Comparison of ENCODE assay signal across 1 cellular context in genomic region chr6:31762356-31762755, GRCh38.
TF ChIP-seq lines count a peak whose summit lies in the region.

TSS of gene SAPCD1 (plus strand) at chr6:31762656. CDS start at chr6:31763055, 399 bp downstream.

TF ChIP-seq in HCT116, 20 proteins besides CTCF, POLR2A, EP300 and RAD21 (continued from another document):
- no peak for TF ChIP-seq ZBTB33 (IDR thresholded peaks at IDR 0.05; ENCODE audit: extremely low read depth, insufficient replicate concordance, low read length)
- TF ChIP-seq ATF3 (IDR thresholded peaks at IDR 0.05): no peak
- TF ChIP-seq SP1 (IDR thresholded peaks at IDR 0.05; ENCODE audit: low read depth): no peak
- no peak for TF ChIP-seq ZFX (IDR thresholded peaks at IDR 0.05)
- no peak for TF ChIP-seq EZH2phosphoT487 (IDR thresholded peaks at IDR 0.05; ENCODE audit: borderline replicate concordance)
- TF ChIP-seq FOSL1 (IDR thresholded peaks at IDR 0.05; ENCODE audit: low read depth): no peak
- no peak for TF ChIP-seq CBX3 (IDR thresholded peaks at IDR 0.05; ENCODE audit: low read depth)
- no peak for TF ChIP-seq SIN3A (IDR thresholded peaks at IDR 0.05; ENCODE audit: low read depth)
- TF ChIP-seq SRF (IDR thresholded peaks at IDR 0.05; ENCODE audit: low read depth): no peak
